ENCODE assay signal across 10 cellular contexts in the genomic region with DNA sequence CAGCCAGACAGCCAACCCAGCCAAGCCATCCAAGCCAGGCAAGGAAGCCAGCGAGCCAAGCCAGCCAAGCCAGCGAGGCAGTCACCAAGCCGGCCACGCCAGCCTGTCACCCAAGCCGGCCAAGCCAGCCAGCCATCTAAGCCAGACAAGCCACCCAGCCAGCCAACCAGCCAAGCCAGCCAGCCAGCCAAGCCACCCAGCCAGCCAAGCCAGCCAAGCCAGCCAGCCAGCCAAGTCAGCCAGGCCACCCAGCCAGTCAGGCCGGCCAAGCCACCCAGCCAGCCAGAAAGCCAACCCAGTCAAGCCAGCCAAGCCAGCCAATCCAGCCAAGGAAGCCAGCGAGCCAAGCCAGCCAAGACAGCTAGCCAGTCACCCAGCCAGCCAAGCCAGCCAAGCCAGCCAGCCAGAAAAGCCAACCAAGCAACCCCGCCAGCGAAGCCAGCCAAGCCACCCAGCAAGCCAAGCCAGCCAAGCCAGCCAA.
DNase-seq lines count a peak whose midpoint lies in the region; ATAC-seq and TF ChIP-seq lines count a peak whose summit lies in the region.
"Had no signal": no experiment of that assay in that cellular context is flagged by ENCODE, and none has a peak within 500 bp of the region (broad histone marks: within the 10 kb centered on the region; RNA-seq: fewer than 3 reads in every experiment).

No MANE protein-coding gene starts in this region.

- H3K36me3 Mint-ChIP-seq in activated CD4-positive, alpha-beta T cell treated with anti-CD3 and anti-CD28 coated beads, Interleukin-2, amount 10 ng/mL, durations not matched to agents 24 days and 14 days (ENCODE audit: low read depth): no peaks in the 10 kb centered on the region
- H3K36me3 Mint-ChIP-seq in progenitor cell of endocrine pancreas (ENCODE audit: insufficient read depth): peaks cover 5% of the 10 kb centered on the region
- peaks cover 4% of the 10 kb centered on the region for H3K36me3 Mint-ChIP-seq in neural progenitor cell
- H3K36me3 Mint-ChIP-seq: naive B cell had no signal

- H3K79me2 ChIP-seq in Karpas-422 (ENCODE audit: low read length) (no peaks in the 10 kb centered on the region), neural progenitor cell (ENCODE audit: low read depth) (no peaks in the 10 kb centered on the region)

- no peak overlapping the region for H2AFZ ChIP-seq in Karpas-422 (ENCODE audit: low read length)
- H2AFZ ChIP-seq in neural progenitor cell (replicated peaks): no peak overlapping the region

- H3K27ac Mint-ChIP-seq in activated CD4-positive, alpha-beta T cell treated with anti-CD3 and anti-CD28 coated beads, Interleukin-2, amount 10 ng/mL, durations not matched to agents 24 days and 14 days: no peak overlapping the region
- H3K27ac Mint-ChIP-seq in progenitor cell of endocrine pancreas: no peak overlapping the region
- H3K27ac Mint-ChIP-seq in neural progenitor cell: no peak overlapping the region
- H3K27ac Mint-ChIP-seq: naive B cell had no signal

- H3K9me3 Mint-ChIP-seq in activated CD4-positive, alpha-beta T cell treated with anti-CD3 and anti-CD28 coated beads, Interleukin-2, amount 10 ng/mL, durations not matched to agents 24 days and 14 days: peaks cover 3% of the 10 kb centered on the region
- H3K9me3 Mint-ChIP-seq in progenitor cell of endocrine pancreas (ENCODE audit: low read depth) (peaks cover 14% of the 10 kb centered on the region), neural progenitor cell (peaks cover 16% of the 10 kb centered on the region)

- intact Hi-C loops in activated CD4-positive, alpha-beta T cell treated with anti-CD3 and anti-CD28 coated beads, Interleukin-2, amount 10 ng/mL, durations not matched to agents 24 days and 14 days (cut with micrococcal nuclease): no loop called here
- intact Hi-C loops in Right ventricle myocardium superior (cut with DNase I): no loop called here

- no peak overlapping the region for H3K4me2 ChIP-seq in Karpas-422 (ENCODE audit: low read depth, low read length, poor library complexity, severe bottlenecking)
- H3K4me2 ChIP-seq in neural progenitor cell: no peak overlapping the region

- H3K36me3 ChIP-seq in Karpas-422 (ENCODE audit: insufficient read depth, low read length) (no peaks in the 10 kb centered on the region), neural progenitor cell (no peaks in the 10 kb centered on the region)

- H3K27me3 ChIP-seq in Karpas-422 (ENCODE audit: low read length) (no peaks in the 10 kb centered on the region), neural progenitor cell (no peaks in the 10 kb centered on the region)

- in situ Hi-C loops in GM13977 (cut with MboI; ENCODE audit: low pct_unique_long_range_greater_than_20kb, low sequenced_read_pairs, unreplicated experiment): loop anchor here (10.0 kb wide), 1 partner anchor 46 kb away; no protein-coding TSS in a partner anchor

- H3K4me1 ChIP-seq in Karpas-422 (ENCODE audit: low read length): no peaks in the 10 kb centered on the region
- H3K4me1 ChIP-seq in neural progenitor cell: no peaks in the 10 kb centered on the region

- H3K27ac ChIP-seq in Karpas-422 (ENCODE audit: low read length) (no peak overlapping the region), neural progenitor cell (no peak overlapping the region)

- no peaks in the 10 kb centered on the region for H4K20me1 ChIP-seq in Karpas-422 (ENCODE audit: insufficient read depth, low read depth, low read length)
- no peaks in the 10 kb centered on the region for H4K20me1 ChIP-seq in neural progenitor cell (ENCODE audit: low read depth)

- H3K9ac ChIP-seq in Karpas-422 (ENCODE audit: low read length) (no peak overlapping the region), neural progenitor cell (no peak overlapping the region)

- H3K4me3 Mint-ChIP-seq in activated CD4-positive, alpha-beta T cell treated with anti-CD3 and anti-CD28 coated beads, Interleukin-2, amount 10 ng/mL, durations not matched to agents 24 days and 14 days: no peak overlapping the region
- no peak overlapping the region for H3K4me3 Mint-ChIP-seq in progenitor cell of endocrine pancreas (ENCODE audit: low read depth)
- no peak overlapping the region for H3K4me3 Mint-ChIP-seq in neural progenitor cell
- H3K4me3 Mint-ChIP-seq: naive B cell had no signal

- no peaks in the 10 kb centered on the region for H3K27me3 Mint-ChIP-seq in activated CD4-positive, alpha-beta T cell treated with anti-CD3 and anti-CD28 coated beads, Interleukin-2, amount 10 ng/mL, durations not matched to agents 24 days and 14 days
- H3K27me3 Mint-ChIP-seq in progenitor cell of endocrine pancreas (no peaks in the 10 kb centered on the region), neural progenitor cell (ENCODE audit: insufficient read depth, low read depth) (no peaks in the 10 kb centered on the region)
- H3K27me3 Mint-ChIP-seq: naive B cell had no signal

- no peaks in the 10 kb centered on the region for H3K9me2 ChIP-seq in Karpas-422 (replicated peaks; ENCODE audit: insufficient read depth, low read length)

- H3F3A ChIP-seq in neural progenitor cell (ENCODE audit: low read depth): no peaks in the 10 kb centered on the region

- peak; percentile 58 for ATAC-seq in Right ventricle myocardium superior (ENCODE audit: poor library complexity)
- ATAC-seq in GM18498 (IDR thresholded peaks at IDR 0.05; ENCODE audit: unreplicated experiment): no peak

- DNase-seq in GM13977 (ENCODE audit: low spot score) (peak; percentile 74), Right ventricle myocardium superior (peak; percentile 87), progenitor cell of endocrine pancreas (ENCODE audit: low spot score, unreplicated experiment) (peak; percentile 84), foreskin fibroblast (no peak), Karpas-422 (no peak), neural progenitor cell (ENCODE audit: low spot score) (no peak)
- peak; percentile 60 for DNase-seq in activated CD4-positive, alpha-beta T cell treated with anti-CD3 and anti-CD28 coated beads, Interleukin-2, amount 10 ng/mL, durations not matched to agents 24 days and 14 days
- DNase-seq: naive B cell, NCI-H2171 treated with DMSO at 0.1 percent for 48 hours had no signal

- H3K9me3 ChIP-seq in Karpas-422 (ENCODE audit: low read length) (peaks cover 36% of the 10 kb centered on the region), neural progenitor cell (ENCODE audit: low read depth) (peaks cover 24% of the 10 kb centered on the region)

- no peak overlapping the region for H3K4me3 ChIP-seq in foreskin fibroblast (ENCODE audit: low read depth in 1 of 2, low read length in 2 of 2)
- no peak overlapping the region for H3K4me3 ChIP-seq in Karpas-422 (ENCODE audit: low read length)
- no peak overlapping the region for H3K4me3 ChIP-seq in neural progenitor cell

- H3K4me1 Mint-ChIP-seq in activated CD4-positive, alpha-beta T cell treated with anti-CD3 and anti-CD28 coated beads, Interleukin-2, amount 10 ng/mL, durations not matched to agents 24 days and 14 days: no peaks in the 10 kb centered on the region
- H3K4me1 Mint-ChIP-seq in progenitor cell of endocrine pancreas (ENCODE audit: low read depth) (no peaks in the 10 kb centered on the region), neural progenitor cell (no peaks in the 10 kb centered on the region)
- H3K4me1 Mint-ChIP-seq: naive B cell had no signal

- TF ChIP-seq CTCF in GM13977 (IDR thresholded peaks at IDR 0.05; ENCODE audit: extremely low read depth, insufficient read depth, missing control alignments) (no peak), progenitor cell of endocrine pancreas (IDR thresholded peaks at IDR 0.05; ENCODE audit: unreplicated experiment) (no peak), foreskin fibroblast (IDR thresholded peaks at IDR 0.05; ENCODE audit: low read depth, low read length) (no peak), neural progenitor cell (IDR thresholded peaks at IDR 0.05) (no peak)

Comparison
In these comparisons a context has a peak if more than half of its experiments do, and no peak if none do; other contexts are left out.
1. DNase-seq: peak in GM13977 (single experiment), activated CD4-positive, alpha-beta T cell treated with anti-CD3 and anti-CD28 coated beads, Interleukin-2, amount 10 ng/mL, durations not matched to agents 24 days and 14 days (single experiment), Right ventricle myocardium superior (single experiment) and progenitor cell of endocrine pancreas (single experiment); none in foreskin fibroblast (0 of 2), Karpas-422 (single experiment) and neural progenitor cell (single experiment).